9 cellular contexts compared by ENCODE assay signal in genomic region chr2:148642891-148643416, GRCh38. TPM values are rescaled to one million over a fixed set of nuclear protein-coding genes. Genes with fewer than 3 reads are reported as not detected.
A peak's percentile ranks its signal among the peaks of the same experiment; 100 is the strongest.
DNase-seq lines count a peak whose midpoint lies in the region; ATAC-seq and TF ChIP-seq lines count a peak whose summit lies in the region.
"Had no signal": no experiment of that assay in that cellular context is flagged by ENCODE, and none has a peak within 500 bp of the region (broad histone marks: within the 10 kb centered on the region; RNA-seq: fewer than 3 reads in every experiment).

No MANE protein-coding gene starts in this region.

- H3K4me1 Mint-ChIP-seq in brain (peaks cover 38% of the 10 kb centered on the region), nephron (peaks cover 10% of the 10 kb centered on the region)

- peak; percentile 32 for DNase-seq in EL
- peak; percentile 61 for DNase-seq in MV-4-11 (lab: John Stamatoyannopoulos, UW)
- DNase-seq in GOT3 (lab: John Stamatoyannopoulos, UW): no peak
- DNase-seq in cerebellar cortex (ENCODE audit: low spot score): no peak
- no peak for DNase-seq in COR-L47 (lab: John Stamatoyannopoulos, UW)
- DNase-seq: dorsolateral prefrontal cortex had no signal

- H3K27me3 Mint-ChIP-seq in brain (peaks cover 23% of the 10 kb centered on the region), nephron (ENCODE audit: low read depth) (peaks cover 25% of the 10 kb centered on the region)

- H3K36me3 Mint-ChIP-seq in brain (peaks cover 8% of the 10 kb centered on the region), nephron (ENCODE audit: low read depth) (peaks cover 4% of the 10 kb centered on the region)

- no peak for ATAC-seq in HG03460 (IDR thresholded peaks at IDR 0.05; ENCODE audit: unreplicated experiment)

- peak overlapping the region; percentile 92 to 97 (median 96) for H3K4me3 Mint-ChIP-seq in brain
- peak overlapping the region; percentile 92 to 96 (median 92) for H3K4me3 Mint-ChIP-seq in nephron

- H3K27ac Mint-ChIP-seq in brain: peak overlapping the region in 3 of 5 experiments; percentile 76 to 99 (median 95)
- peak overlapping the region; percentile 5 to 26 (median 10) for H3K27ac Mint-ChIP-seq in nephron

- H3K9me3 Mint-ChIP-seq in brain (no peaks in the 10 kb centered on the region), nephron (no peaks in the 10 kb centered on the region)

- TF ChIP-seq CTCF in brain (conservative IDR thresholded peaks at IDR 0.05) (no peak), nephron (IDR thresholded peaks at IDR 0.05; ENCODE audit: unreplicated experiment in 3 of 3) (no peak)

RNA-seq across cellular contexts. Expression of gene EPC2, which starts 1.6 kb away (rescaled TPM):
- polyA plus RNA-seq in brain (ENCODE audit: insufficient read depth, low read depth, low replicate concordance): 17.7 TPM

Comparison
In these comparisons a context has a peak if more than half of its experiments do, and no peak if none do; other contexts are left out.
1. DNase-seq: peak in EL (single experiment) and MV-4-11 (single experiment); none in GOT3 (single experiment), cerebellar cortex (single experiment) and COR-L47 (single experiment).